25 cellular contexts compared by ENCODE assay signal in genomic region chr11:47336595-47336994, GRCh38. TPM values are rescaled to one million over a fixed set of nuclear protein-coding genes. Genes with fewer than 3 reads are reported as not detected.
"Had no signal": no experiment of that assay in that cellular context is flagged by ENCODE, and none has a peak within 500 bp of the region (broad histone marks: within the 10 kb centered on the region; RNA-seq: fewer than 3 reads in every experiment).

No MANE protein-coding gene starts in this region.

- DNase-seq: activated CD4-positive, alpha-beta T cell treated with anti-CD3 and anti-CD28 coated beads for 4 hours; activated CD8-positive, alpha-beta memory T cell treated with anti-CD3 and anti-CD28 coated beads, Interleukin-2, amount 50 U/mL, for 4 hours; activated CD8-positive, alpha-beta T cell treated with anti-CD3 and anti-CD28 coated beads for 36 hours; activated effector memory CD4-positive, alpha-beta T cell treated with anti-CD3 and anti-CD28 coated beads, Interleukin-2, amount 50 U/mL, for 16 hours; activated naive CD4-positive, alpha-beta T cell treated with Interleukin-2 at 50 U/mL for 16 hours; activated naive CD8-positive, alpha-beta T cell treated with anti-CD3 and anti-CD28 coated beads, Interleukin-2, amount 50 U/mL, for 24 hours; activated T-cell treated with anti-CD3 and anti-CD28 coated beads, Interleukin-2, amount 50 U/mL, for 1 hour; amygdala; Karpas-422; MM.1S; NCI-H1105; NCI-H1436; NCI-H1694 treated with DMSO at 0.1 percent for 48 hours; NCI-H2029 treated with DMSO at 0.1 percent for 48 hours; NCI-H510A treated with DMSO at 0.1 percent for 48 hours; NK-92 treated with Interleukin-12 subunit alpha and Interleukin-12 subunit beta, amount 100 ng/mL, for 24 hours; OCI-M1; RPMI8226; SHP77 had no signal

- ATAC-seq: activated CD4-positive, CD25-positive, alpha-beta regulatory T cell treated with anti-CD3 and anti-CD28 coated beads, Interleukin-2, amount 50 U/mL, for 24 hours; activated CD8-positive, alpha-beta T cell treated with anti-CD3 and anti-CD28 coated beads for 36 hours; activated naive CD4-positive, alpha-beta T cell treated with anti-CD3 and anti-CD28 coated beads, Interleukin-2, amount 50 U/mL, for 72 hours; activated naive CD8-positive, alpha-beta T cell treated with anti-CD3 and anti-CD28 coated beads, Interleukin-2, amount 50 U/mL, for 24 hours; Panc1 had no signal

RNA-seq across cellular contexts. Expression of gene MYBPC3, which starts 15.9 kb away (rescaled TPM):
- total RNA-seq: activated CD8-positive, alpha-beta T cell treated with anti-CD3 and anti-CD28 coated beads for 36 hours; activated naive CD4-positive, alpha-beta T cell treated with anti-CD3 and anti-CD28 coated beads, Interleukin-2, amount 50 U/mL, for 72 hours; activated T-helper 1 cell treated with anti-CD3 and anti-CD28 coated beads, Interleukin-12 subunit alpha, Interleukin-12 subunit beta, Interleukin-2, Interleukin-4 antibody, amounts not matched to agents 30 ng/mL and 10 ng/mL and 1 ng/mL, durations not matched to agents 14 hours and 24 hours and 36 hours; astrocyte; SK-MEL-5 had no signal

RNA-seq across cellular contexts. Expression of gene SPI1, which starts 41.8 kb away (rescaled TPM):
- total RNA-seq: activated T-helper 1 cell treated with anti-CD3 and anti-CD28 coated beads, Interleukin-12 subunit alpha, Interleukin-12 subunit beta, Interleukin-2, Interleukin-4 antibody, amounts not matched to agents 30 ng/mL and 10 ng/mL and 1 ng/mL, durations not matched to agents 14 hours and 24 hours and 36 hours; astrocyte; SK-MEL-5 had no signal
